In genomic region chr15:67307889-67308597, GRCh38 we compare ENCODE assay signal across 13 cellular contexts.
"Had no signal": no experiment of that assay in that cellular context is flagged by ENCODE, and none has a peak within 500 bp of the region (broad histone marks: within the 10 kb centered on the region; RNA-seq: fewer than 3 reads in every experiment).

No MANE protein-coding gene starts in this region.

- H3K4me3 Mint-ChIP-seq: activated CD4-positive, alpha-beta memory T cell treated with anti-CD3 and anti-CD28 coated beads, Interleukin-2, amount 10 ng/mL, durations not matched to agents 7 days and 5 days; activated naive CD8-positive, alpha-beta T cell; dendritic cell treated with granulocyte-macrophage colony-stimulating factor and Interleukin-4, amounts not matched to agents 40 ng/mL and 50 ng/mL, for 4 days; immature natural killer cell; naive thymus-derived CD8-positive, alpha-beta T cell; T-helper 2 cell treated with Interferon-gamma antibody and Interleukin-4, amounts not matched to agents 5 μg/mL and 100 μg/mL, for 36 hours had no signal

- H3K27ac Mint-ChIP-seq: activated CD4-positive, alpha-beta memory T cell treated with anti-CD3 and anti-CD28 coated beads, Interleukin-2, amount 10 ng/mL, durations not matched to agents 7 days and 5 days; dendritic cell treated with granulocyte-macrophage colony-stimulating factor and Interleukin-4, amounts not matched to agents 40 ng/mL and 50 ng/mL, for 4 days; immature natural killer cell; naive thymus-derived CD8-positive, alpha-beta T cell; T-helper 2 cell treated with Interferon-gamma antibody and Interleukin-4, amounts not matched to agents 5 μg/mL and 100 μg/mL, for 36 hours had no signal

- H3K4me3 ChIP-seq: lower lobe of right lung, psoas muscle, upper lobe of right lung had no signal

- H3K9me3 Mint-ChIP-seq: activated CD4-positive, alpha-beta memory T cell treated with anti-CD3 and anti-CD28 coated beads, Interleukin-2, amount 10 ng/mL, durations not matched to agents 7 days and 5 days; dendritic cell treated with granulocyte-macrophage colony-stimulating factor and Interleukin-4, amounts not matched to agents 40 ng/mL and 50 ng/mL, for 4 days; immature natural killer cell; naive thymus-derived CD8-positive, alpha-beta T cell; T-helper 2 cell treated with Interferon-gamma antibody and Interleukin-4, amounts not matched to agents 5 μg/mL and 100 μg/mL, for 36 hours had no signal

- ATAC-seq: lower lobe of right lung; naive thymus-derived CD8-positive, alpha-beta T cell; psoas muscle; sciatic nerve; upper lobe of right lung had no signal

- H3K36me3 ChIP-seq: lower lobe of right lung, upper lobe of right lung had no signal

- H3K27me3 ChIP-seq: upper lobe of right lung had no signal

- H3K4me1 Mint-ChIP-seq: immature natural killer cell; naive thymus-derived CD8-positive, alpha-beta T cell had no signal

- H3K36me3 Mint-ChIP-seq: activated naive CD8-positive, alpha-beta T cell; immature natural killer cell; naive thymus-derived CD8-positive, alpha-beta T cell had no signal

- H3K9me3 ChIP-seq: lower lobe of right lung, psoas muscle, upper lobe of right lung had no signal

- H3K27ac ChIP-seq: lower lobe of right lung, psoas muscle, upper lobe of right lung had no signal

- H3K27me3 Mint-ChIP-seq: dendritic cell treated with granulocyte-macrophage colony-stimulating factor and Interleukin-4, amounts not matched to agents 40 ng/mL and 50 ng/mL, for 4 days had no signal

- H3K4me1 ChIP-seq: lower lobe of right lung, psoas muscle, upper lobe of right lung had no signal

- DNase-seq: activated CD4-positive, alpha-beta memory T cell treated with anti-CD3 and anti-CD28 coated beads, Interleukin-2, amount 10 ng/mL, durations not matched to agents 7 days and 5 days; activated gamma-delta T cell; cerebellar nuclear complex; immature natural killer cell; lower lobe of right lung; naive thymus-derived CD8-positive, alpha-beta T cell; psoas muscle; stimulated activated CD4-positive, alpha-beta T cell treated with anti-CD3 and anti-CD28 coated beads, Interleukin-2, amount 100 ng/mL, for 48 hours; upper lobe of right lung had no signal
